ENCODE assay signal across 8 cellular contexts in genomic region chr19:13089139-13089856, GRCh38. TPM values are rescaled to one million over a fixed set of nuclear protein-coding genes. Genes with fewer than 3 reads are reported as not detected.
DNase-seq lines count a peak whose midpoint lies in the region; ATAC-seq and TF ChIP-seq lines count a peak whose summit lies in the region.

No MANE protein-coding gene starts in this region.

- no peak overlapping the region for H3K27ac ChIP-seq in CD4-positive, alpha-beta T cell (ENCODE audit: low read depth, low read length)

- no peak overlapping the region for H3K27ac Mint-ChIP-seq in CD4-positive, alpha-beta T cell
- H3K27ac Mint-ChIP-seq in MCF 10A (ENCODE audit: low read depth, unreplicated experiment): no peak overlapping the region
- H3K27ac Mint-ChIP-seq in nephron: peak overlapping the region in 2 of 3 experiments; percentile 88 to 95

- TF ChIP-seq CTCF in CD4-positive, alpha-beta T cell (IDR thresholded peaks at IDR 0.05): no peak
- peak; percentile 27 for TF ChIP-seq CTCF in MCF 10A (IDR thresholded peaks at IDR 0.05; ENCODE audit: unreplicated experiment)
- peak in 1 of 3 experiments; percentile 16 for TF ChIP-seq CTCF in nephron (IDR thresholded peaks at IDR 0.05; ENCODE audit: unreplicated experiment in 3 of 3)

- H3K27me3 Mint-ChIP-seq in CD4-positive, alpha-beta T cell: peaks cover 4% of the 10 kb centered on the region
- H3K27me3 Mint-ChIP-seq in MCF 10A (ENCODE audit: insufficient read depth, unreplicated experiment): no peaks in the 10 kb centered on the region
- H3K27me3 Mint-ChIP-seq in nephron (ENCODE audit: low read depth): peaks cover 55% of the 10 kb centered on the region

- POLR2A ChIA-PET in CD4-positive, alpha-beta T cell (lab: Charles Lee): no interaction called here
- POLR2A ChIA-PET in HEK293T (lab: Yijun Ruan, JAX) (no interaction called here), MCF 10A (lab: Yijun Ruan, JAX) (no interaction called here)

- CTCF ChIA-PET in CD4-positive, alpha-beta T cell (lab: Charles Lee): interaction anchor here (0.9 to 1.4 kb wide), 2 partner anchors 28 to 124 kb away, joined by 3 to 4 read pairs; no protein-coding TSS in a partner anchor
- CTCF ChIA-PET in HEK293T (lab: Yijun Ruan, JAX): interaction anchor here (0.6 kb wide), 1 partner anchor 112 kb away, joined by 3 read pairs; no protein-coding TSS in a partner anchor
- CTCF ChIA-PET in MCF 10A (lab: Yijun Ruan, JAX): interaction anchor here (0.6 to 7.6 kb wide), 2 partner anchors 34 to 111 kb away, joined by 3 to 97 read pairs; no protein-coding TSS in a partner anchor

- H3K9me3 ChIP-seq in CD4-positive, alpha-beta T cell (ENCODE audit: control insufficient read depth, low read length): no peaks in the 10 kb centered on the region

- H3K36me3 Mint-ChIP-seq in CD4-positive, alpha-beta T cell (ENCODE audit: low read depth): no peaks in the 10 kb centered on the region
- peaks cover 11% of the 10 kb centered on the region for H3K36me3 Mint-ChIP-seq in MCF 10A (ENCODE audit: insufficient read depth, unreplicated experiment)
- H3K36me3 Mint-ChIP-seq in nephron (ENCODE audit: low read depth): no peaks in the 10 kb centered on the region

- no peak for DNase-seq in CD4-positive, alpha-beta T cell
- peak; percentile 55 for DNase-seq in HEK293T (ENCODE audit: extremely low spot score)
- DNase-seq in MCF 10A (ENCODE audit: unreplicated experiment): no peak
- DNase-seq in CD1c-positive myeloid dendritic cell (ENCODE audit: extremely low spot score): no peak
- DNase-seq in EL: no peak

- ATAC-seq in CD4-positive, alpha-beta T cell (ENCODE audit: poor library complexity): peak; percentile 67
- ATAC-seq in HG03025 (IDR thresholded peaks at IDR 0.05; ENCODE audit: low FRiP score, unreplicated experiment) (no peak), HG03280 (IDR thresholded peaks at IDR 0.05; ENCODE audit: unreplicated experiment) (no peak)

- peaks cover 4% of the 10 kb centered on the region for H3K4me1 Mint-ChIP-seq in CD4-positive, alpha-beta T cell (ENCODE audit: low read depth)
- H3K4me1 Mint-ChIP-seq in MCF 10A (ENCODE audit: insufficient read depth, unreplicated experiment) (no peaks in the 10 kb centered on the region), nephron (peaks cover 33% of the 10 kb centered on the region)

- BruUV-seq in MCF 10A (replicated peaks; lab: Mats Ljungman, UMichigan): no TSS peak

- H3K9me3 Mint-ChIP-seq in CD4-positive, alpha-beta T cell: no peaks in the 10 kb centered on the region
- H3K9me3 Mint-ChIP-seq in MCF 10A (ENCODE audit: unreplicated experiment) (no peaks in the 10 kb centered on the region), nephron (peaks cover 2% of the 10 kb centered on the region)

- H3K4me3 Mint-ChIP-seq in CD4-positive, alpha-beta T cell: no peak overlapping the region
- no peak overlapping the region for H3K4me3 Mint-ChIP-seq in MCF 10A (ENCODE audit: unreplicated experiment)
- no peak overlapping the region for H3K4me3 Mint-ChIP-seq in nephron

- intact Hi-C loops in CD4-positive, alpha-beta T cell (cut with DNase I, micrococcal nuclease): no loop called here
- intact Hi-C loops in MCF 10A (cut with micrococcal nuclease): no loop called here

- H3K27me3 ChIP-seq in CD4-positive, alpha-beta T cell (ENCODE audit: control insufficient read depth, insufficient read depth, low read length): no peaks in the 10 kb centered on the region

TF ChIP-seq in HEK293T, 16 proteins besides CTCF, POLR2A, EP300 and RAD21:
- TF ChIP-seq L3MBTL2 (conservative IDR thresholded peaks at IDR 0.05) (no peak), FOXA1 (IDR thresholded peaks at IDR 0.05) (no peak), NFRKB (IDR thresholded peaks at IDR 0.05) (no peak), FOXM1 (IDR thresholded peaks at IDR 0.05; ENCODE audit: borderline replicate concordance) (no peak), PKNOX1 (IDR thresholded peaks at IDR 0.05) (no peak), SUZ12 (IDR thresholded peaks at IDR 0.05) (no peak)

RNA-seq across cellular contexts. Expression of gene LYL1, which starts 13.4 kb away (rescaled TPM):
- 1 to 10 TPM; 1.9 to 2.1 TPM for total RNA-seq in CD4-positive, alpha-beta T cell
- total RNA-seq in MCF 10A (2022): not detected in 2 replicates

RNA-seq across cellular contexts. Expression of gene TRMT1, which starts 27.2 kb away (rescaled TPM):
- 10 to 100 TPM; 60.5 to 63.4 TPM for total RNA-seq in CD4-positive, alpha-beta T cell
- 47.5 and 63.2 TPM in 2 replicates for total RNA-seq in MCF 10A (2022)

RNA-seq across cellular contexts. Expression of gene NACC1, which starts 28.8 kb away (rescaled TPM):
- 10 to 100 TPM; 13.0 to 13.5 TPM for total RNA-seq in CD4-positive, alpha-beta T cell
- 55.9 and 67.3 TPM in 2 replicates for total RNA-seq in MCF 10A (2022)

Comparison
In these comparisons a context has a peak if more than half of its experiments do, and no peak if none do; other contexts are left out.
1. H3K27ac Mint-ChIP-seq: peak in nephron (2 of 3); none in CD4-positive, alpha-beta T cell (single experiment) and MCF 10A (single experiment).